Comparison of ENCODE assay signal across 8 cellular contexts in genomic region chr12:48995061-48995879, GRCh38. TPM values are rescaled to one million over a fixed set of nuclear protein-coding genes. Genes with fewer than 3 reads are reported as not detected.
DNase-seq lines count a peak whose midpoint lies in the region; ATAC-seq, FAIRE-seq and TF ChIP-seq lines count a peak whose summit lies in the region.

No MANE protein-coding gene starts in this region.

- peak; percentile 86 for TF ChIP-seq CTCF in HepG2 (CRISPR knock-in tag; IDR thresholded peaks at IDR 0.05)

- H3K4me1 Mint-ChIP-seq in dendritic cell treated with granulocyte-macrophage colony-stimulating factor and Interleukin-4, amounts not matched to agents 40 ng/mL and 50 ng/mL, for 4 days (ENCODE audit: low read depth), result peaks cover 45% of the 10 kb centered on the region
- peaks cover 47% of the 10 kb centered on the region for H3K4me1 Mint-ChIP-seq in stimulated activated naive CD8-positive, alpha-beta T cell treated with anti-CD3 and anti-CD28 coated beads, Interleukin-15, amount 100 ng/mL, for 72 hours

- no peaks in the 10 kb centered on the region; the same call in 1 of the 2 replicates for H4K20me1 ChIP-seq in HepG2 (ENCODE audit: insufficient read depth, low read length)

- H3K79me2 ChIP-seq in HepG2 (ENCODE audit: insufficient read depth, low read length), result no peaks in the 10 kb centered on the region

- TF ChIP-seq EP300 in HepG2 (IDR thresholded peaks at IDR 0.05; ENCODE audit: low read depth in 2 of 2, low read length in 2 of 2), result no peak
- no peak for TF ChIP-seq EP300 in HepG2 (CRISPR knock-in tag; IDR thresholded peaks at IDR 0.05; ENCODE audit: borderline replicate concordance)

- peak overlapping the region; percentile 72 for H3K4me3 Mint-ChIP-seq in dendritic cell treated with granulocyte-macrophage colony-stimulating factor and Interleukin-4, amounts not matched to agents 40 ng/mL and 50 ng/mL, for 4 days
- peak overlapping the region; percentile 26 to 51 for H3K4me3 Mint-ChIP-seq in stimulated activated naive CD8-positive, alpha-beta T cell treated with anti-CD3 and anti-CD28 coated beads, Interleukin-15, amount 100 ng/mL, for 72 hours

- FAIRE-seq in HepG2 (lab: Jason Lieb, UNC), result peak; percentile 63

- H3K4me1 ChIP-seq in HepG2 (ENCODE audit: insufficient read depth, low read length), result peaks cover 60% of the 10 kb centered on the region

- peaks cover 10 to 52% of the 10 kb centered on the region in 2 experiments; a peak in 4 of 5 replicates for H3K27me3 ChIP-seq in HepG2 (ENCODE audit: control insufficient read depth in 1 of 2, insufficient read depth in 2 of 2, low read length in 2 of 2)

- peak overlapping the region; percentile 54 for H3K4me2 ChIP-seq in HepG2 (ENCODE audit: low read depth, low read length)

- peak overlapping the region in 1 of 3 experiments; percentile 37; a peak in 1 of 6 replicates for H3K4me3 ChIP-seq in HepG2 (replicated peaks in 1 of 3; ENCODE audit: insufficient read depth in 1 of 3, low read depth in 2 of 3, low read length in 3 of 3)

- H3K36me3 Mint-ChIP-seq in dendritic cell treated with granulocyte-macrophage colony-stimulating factor and Interleukin-4, amounts not matched to agents 40 ng/mL and 50 ng/mL, for 4 days (ENCODE audit: low read depth), result peaks cover 2% of the 10 kb centered on the region

- CTCF ChIA-PET in HepG2 (lab: Yijun Ruan, JAX; ENCODE audit: low intra/inter-chr PET ratio, low total read pairs), result interaction anchor here (0.6 to 3.7 kb wide), 6 partner anchors 15 to 61 kb away, joined by 3 to 15 read pairs (median 4); partner anchors contain the start of genes PRKAG1 and WNT1

- peak; percentile 69 for TF ChIP-seq RAD21 in HepG2 (CRISPR knock-in tag; IDR thresholded peaks at IDR 0.05)

- peaks cover 87% of the 10 kb centered on the region for H3K27me3 Mint-ChIP-seq in dendritic cell treated with granulocyte-macrophage colony-stimulating factor and Interleukin-4, amounts not matched to agents 40 ng/mL and 50 ng/mL, for 4 days
- H3K27me3 Mint-ChIP-seq in stimulated activated naive CD8-positive, alpha-beta T cell treated with anti-CD3 and anti-CD28 coated beads, Interleukin-15, amount 100 ng/mL, for 72 hours, result peaks cover 69% of the 10 kb centered on the region

- peak; percentile 96 for DNase-seq in AG20443 (ENCODE audit: low spot score)
- DNase-seq in NCI-H187 (lab: John Stamatoyannopoulos, UW), result peak; percentile 56 to 69
- DNase-seq in T1000 (lab: John Stamatoyannopoulos, UW), result peak; percentile 79
- peak; percentile 67 for DNase-seq in HepG2 (ENCODE audit: low spot score)
- DNase-seq in stimulated activated naive CD8-positive, alpha-beta T cell treated with anti-CD3 and anti-CD28 coated beads, Interleukin-15, amount 100 ng/mL, for 72 hours, result peak; percentile 42 to 43

- intact Hi-C loops in dendritic cell treated with granulocyte-macrophage colony-stimulating factor and Interleukin-4, amounts not matched to agents 40 ng/mL and 50 ng/mL, for 4 days (cut with micrococcal nuclease), result no loop called here
- intact Hi-C loops in HepG2 (cut with micrococcal nuclease; ENCODE audit: unreplicated experiment), result loop anchor here (5.0 kb wide), 1 partner anchor 572 kb away; the partner anchor contains the start of gene MCRS1

- no peak overlapping the region for H3K27ac ChIP-seq in HepG2 (ENCODE audit: extremely low read length, insufficient read depth, low read length)

- POLR2A ChIA-PET in HepG2 (lab: Yijun Ruan, JAX), result no interaction called here

- H3K9ac ChIP-seq in HepG2 (ENCODE audit: insufficient read depth, low read depth, low read length), result no peak overlapping the region

- ATAC-seq in GM18498 (IDR thresholded peaks at IDR 0.05; ENCODE audit: unreplicated experiment), result peak; percentile 43
- ATAC-seq in HepG2, result peak; percentile 69
- no peak for ATAC-seq in stimulated activated naive CD8-positive, alpha-beta T cell treated with anti-CD3 and anti-CD28 coated beads, Interleukin-15, amount 100 ng/mL, for 72 hours
- ATAC-seq in GM18520 (IDR thresholded peaks at IDR 0.05; ENCODE audit: unreplicated experiment), result no peak

- in situ Hi-C loops in HepG2 (cut with HindIII; ENCODE audit: extremely low pct_ligation_motif_present, low pct_unique_long_range_greater_than_20kb), result no loop called here

- no peaks in the 10 kb centered on the region for H3K36me3 ChIP-seq in HepG2 (replicated peaks in 1 of 2; ENCODE audit: control insufficient read depth in 1 of 2, insufficient read depth in 2 of 2, low read length in 2 of 2)

- no peak for TF ChIP-seq POLR2A in HepG2 (IDR thresholded peaks at IDR 0.05; ENCODE audit: insufficient read depth in 1 of 2, low read depth in 2 of 2, low read length in 2 of 2)

- no TSS peak for BruUV-seq in HepG2 (replicated peaks; lab: Mats Ljungman, UMichigan)

- no peaks in the 10 kb centered on the region for H3K9me3 ChIP-seq in HepG2 (ENCODE audit: low read length)

- no peaks in the 10 kb centered on the region for H3K9me3 Mint-ChIP-seq in dendritic cell treated with granulocyte-macrophage colony-stimulating factor and Interleukin-4, amounts not matched to agents 40 ng/mL and 50 ng/mL, for 4 days
- H3K9me3 Mint-ChIP-seq in stimulated activated naive CD8-positive, alpha-beta T cell treated with anti-CD3 and anti-CD28 coated beads, Interleukin-15, amount 100 ng/mL, for 72 hours, result no peaks in the 10 kb centered on the region

- no peak overlapping the region for H3K27ac Mint-ChIP-seq in dendritic cell treated with granulocyte-macrophage colony-stimulating factor and Interleukin-4, amounts not matched to agents 40 ng/mL and 50 ng/mL, for 4 days
- no peak overlapping the region for H3K27ac Mint-ChIP-seq in stimulated activated naive CD8-positive, alpha-beta T cell treated with anti-CD3 and anti-CD28 coated beads, Interleukin-15, amount 100 ng/mL, for 72 hours

- WGBS in HepG2 (ENCODE audit: low lambda C conversion rate), result 18% methylated on average over 26 of the region's 33 CpGs

- H2AFZ ChIP-seq in HepG2 (ENCODE audit: low read length), result no peak overlapping the region

RNA-seq across cellular contexts. Expression of gene DDN, which starts 3.9 kb away (rescaled TPM):
- 0.51 and 0.53 TPM in 2 replicates for total RNA-seq in HepG2 (2016; rRNA removed; fragmentation: Illumina TruSeq; extraction: Trizol)
- 0.20 TPM in 1 of 2 replicates, not detected in the other for total RNA-seq in HepG2 (2016; cell fraction: cytosol; rRNA removed; fragmentation: Illumina TruSeq; extraction: Trizol; ENCODE audit: low read depth)
- total RNA-seq in HepG2 (2016; cell fraction: insoluble cytoplasmic fraction; rRNA removed; fragmentation: Illumina TruSeq; extraction: Trizol), result 0.43 and 0.54 TPM in 2 replicates
- 0.46 and 0.52 TPM in 2 replicates for total RNA-seq in HepG2 (2016; cell fraction: membrane; rRNA removed; fragmentation: Illumina TruSeq; extraction: Trizol)
- total RNA-seq in HepG2 (2016; cell fraction: nucleus; rRNA removed; fragmentation: Illumina TruSeq; extraction: Trizol), result 0.34 and 0.62 TPM in 2 replicates
- polyA plus RNA-seq in HepG2 (2011; rRNA removed), result 0.24 and 0.33 TPM in 2 replicates
- 0.21 and 0.34 TPM in 2 replicates for polyA plus RNA-seq in HepG2 (2011; cell fraction: cytosol; rRNA removed)
- polyA plus RNA-seq in HepG2 (2011; cell fraction: nucleus; rRNA removed), result 0.47 and 0.83 TPM in 2 replicates
- 0.48 and 0.69 TPM in 2 replicates for polyA plus RNA-seq in HepG2 (2012)
- 0.20 and 0.28 TPM in 2 replicates for polyA plus RNA-seq in HepG2 (2016; cell fraction: cytosol; fragmentation: Illumina TruSeq; extraction: Trizol; ENCODE audit: low read depth)
- polyA plus RNA-seq in HepG2 (2016; cell fraction: insoluble cytoplasmic fraction; fragmentation: Illumina TruSeq; extraction: Trizol; ENCODE audit: low read depth), result 0.58 and 0.73 TPM in 2 replicates
- polyA plus RNA-seq in HepG2 (2016; cell fraction: membrane; fragmentation: Illumina TruSeq; extraction: Trizol; ENCODE audit: low read depth), result 0.48 and 0.58 TPM in 2 replicates
- 1.2 and 1.3 TPM in 2 replicates for polyA plus RNA-seq in HepG2 (2016; cell fraction: nucleus; fragmentation: Illumina TruSeq; extraction: Trizol; ENCODE audit: insufficient read depth, low read depth)
- 0.46 and 5.3 TPM in 2 replicates for polyA minus RNA-seq in HepG2 (2011; rRNA and poly(A)+ RNA removed; ENCODE audit: low replicate concordance)
- polyA minus RNA-seq in HepG2 (2011; cell fraction: cytosol; rRNA and poly(A)+ RNA removed), result 0.44 and 0.49 TPM in 2 replicates
- polyA minus RNA-seq in HepG2 (2011; cell fraction: nucleus; rRNA and poly(A)+ RNA removed), result 0.25 and 0.39 TPM in 2 replicates

RNA-seq across cellular contexts. Expression of gene WNT1, which starts 17.1 kb away (rescaled TPM):
- total RNA-seq in HepG2 (2016; rRNA removed; fragmentation: Illumina TruSeq; extraction: Trizol), result not detected in 2 replicates
- not detected in 2 replicates for total RNA-seq in HepG2 (2016; cell fraction: cytosol; rRNA removed; fragmentation: Illumina TruSeq; extraction: Trizol; ENCODE audit: low read depth)
- not detected in 2 replicates for total RNA-seq in HepG2 (2016; cell fraction: insoluble cytoplasmic fraction; rRNA removed; fragmentation: Illumina TruSeq; extraction: Trizol)
- total RNA-seq in HepG2 (2016; cell fraction: membrane; rRNA removed; fragmentation: Illumina TruSeq; extraction: Trizol), result not detected in 2 replicates
- not detected in 2 replicates for total RNA-seq in HepG2 (2016; cell fraction: nucleus; rRNA removed; fragmentation: Illumina TruSeq; extraction: Trizol)
- not detected in 2 replicates for polyA plus RNA-seq in HepG2 (2011; rRNA removed)
- polyA plus RNA-seq in HepG2 (2011; cell fraction: cytosol; rRNA removed), result not detected in 2 replicates
- not detected in 2 replicates for polyA plus RNA-seq in HepG2 (2011; cell fraction: nucleus; rRNA removed)
- not detected in 2 replicates for polyA plus RNA-seq in HepG2 (2012)
- polyA plus RNA-seq in HepG2 (2016; cell fraction: cytosol; fragmentation: Illumina TruSeq; extraction: Trizol; ENCODE audit: low read depth), result not detected in 2 replicates
- polyA plus RNA-seq in HepG2 (2016; cell fraction: insoluble cytoplasmic fraction; fragmentation: Illumina TruSeq; extraction: Trizol; ENCODE audit: low read depth), result not detected in 2 replicates
- polyA plus RNA-seq in HepG2 (2016; cell fraction: membrane; fragmentation: Illumina TruSeq; extraction: Trizol; ENCODE audit: low read depth), result not detected in 2 replicates
- polyA plus RNA-seq in HepG2 (2016; cell fraction: nucleus; fragmentation: Illumina TruSeq; extraction: Trizol; ENCODE audit: insufficient read depth, low read depth), result not detected in 2 replicates
- polyA minus RNA-seq in HepG2 (2011; rRNA and poly(A)+ RNA removed; ENCODE audit: low replicate concordance), result not detected in 2 replicates
- not detected in 2 replicates for polyA minus RNA-seq in HepG2 (2011; cell fraction: cytosol; rRNA and poly(A)+ RNA removed)
- polyA minus RNA-seq in HepG2 (2011; cell fraction: nucleus; rRNA and poly(A)+ RNA removed), result not detected in 2 replicates

RNA-seq across cellular contexts. Expression of gene PRKAG1, which starts 23.3 kb away (rescaled TPM):
- 32.8 and 37.6 TPM in 2 replicates for total RNA-seq in HepG2 (2016; rRNA removed; fragmentation: Illumina TruSeq; extraction: Trizol)
- total RNA-seq in HepG2 (2016; cell fraction: cytosol; rRNA removed; fragmentation: Illumina TruSeq; extraction: Trizol; ENCODE audit: low read depth), result 9.1 and 11.2 TPM in 2 replicates
- 30.6 and 39.9 TPM in 2 replicates for total RNA-seq in HepG2 (2016; cell fraction: insoluble cytoplasmic fraction; rRNA removed; fragmentation: Illumina TruSeq; extraction: Trizol)
- 19.3 and 21.1 TPM in 2 replicates for total RNA-seq in HepG2 (2016; cell fraction: membrane; rRNA removed; fragmentation: Illumina TruSeq; extraction: Trizol)
- total RNA-seq in HepG2 (2016; cell fraction: nucleus; rRNA removed; fragmentation: Illumina TruSeq; extraction: Trizol), result 16.7 and 19.6 TPM in 2 replicates
- 21.2 and 26.1 TPM in 2 replicates for polyA plus RNA-seq in HepG2 (2011; rRNA removed)
- 18.5 and 26.3 TPM in 2 replicates for polyA plus RNA-seq in HepG2 (2011; cell fraction: cytosol; rRNA removed)
- polyA plus RNA-seq in HepG2 (2011; cell fraction: nucleus; rRNA removed), result 8.8 and 11.6 TPM in 2 replicates
- polyA plus RNA-seq in HepG2 (2012), result 20.2 and 21.7 TPM in 2 replicates
- polyA plus RNA-seq in HepG2 (2016; cell fraction: cytosol; fragmentation: Illumina TruSeq; extraction: Trizol; ENCODE audit: low read depth), result 7.6 and 8.8 TPM in 2 replicates
- polyA plus RNA-seq in HepG2 (2016; cell fraction: insoluble cytoplasmic fraction; fragmentation: Illumina TruSeq; extraction: Trizol; ENCODE audit: low read depth), result 38.7 and 40.2 TPM in 2 replicates
- 14.5 and 16.2 TPM in 2 replicates for polyA plus RNA-seq in HepG2 (2016; cell fraction: membrane; fragmentation: Illumina TruSeq; extraction: Trizol; ENCODE audit: low read depth)
- polyA plus RNA-seq in HepG2 (2016; cell fraction: nucleus; fragmentation: Illumina TruSeq; extraction: Trizol; ENCODE audit: insufficient read depth, low read depth), result 24.6 and 24.9 TPM in 2 replicates
- 11.5 and 73.4 TPM in 2 replicates for polyA minus RNA-seq in HepG2 (2011; rRNA and poly(A)+ RNA removed; ENCODE audit: low replicate concordance)
- 7.8 and 9.5 TPM in 2 replicates for polyA minus RNA-seq in HepG2 (2011; cell fraction: cytosol; rRNA and poly(A)+ RNA removed)
- polyA minus RNA-seq in HepG2 (2011; cell fraction: nucleus; rRNA and poly(A)+ RNA removed), result 11.6 TPM in 2 replicates

RNA-seq across cellular contexts. Expression of gene WNT10B, which starts 23.7 kb away (rescaled TPM):
- 0.09 TPM in 1 of 2 replicates, not detected in the other for total RNA-seq in HepG2 (2016; rRNA removed; fragmentation: Illumina TruSeq; extraction: Trizol)
- not detected in 2 replicates for total RNA-seq in HepG2 (2016; cell fraction: cytosol; rRNA removed; fragmentation: Illumina TruSeq; extraction: Trizol; ENCODE audit: low read depth)
- total RNA-seq in HepG2 (2016; cell fraction: insoluble cytoplasmic fraction; rRNA removed; fragmentation: Illumina TruSeq; extraction: Trizol), result not detected in 2 replicates
- total RNA-seq in HepG2 (2016; cell fraction: membrane; rRNA removed; fragmentation: Illumina TruSeq; extraction: Trizol), result 0.14 TPM in 1 of 2 replicates, not detected in the other
- total RNA-seq in HepG2 (2016; cell fraction: nucleus; rRNA removed; fragmentation: Illumina TruSeq; extraction: Trizol), result not detected in 2 replicates
- 0.05 and 0.12 TPM in 2 replicates for polyA plus RNA-seq in HepG2 (2011; rRNA removed)
- 0.04 and 0.08 TPM in 2 replicates for polyA plus RNA-seq in HepG2 (2011; cell fraction: cytosol; rRNA removed)
- 0.48 and 0.64 TPM in 2 replicates for polyA plus RNA-seq in HepG2 (2011; cell fraction: nucleus; rRNA removed)
- polyA plus RNA-seq in HepG2 (2012), result not detected in 2 replicates
- not detected in 2 replicates for polyA plus RNA-seq in HepG2 (2016; cell fraction: cytosol; fragmentation: Illumina TruSeq; extraction: Trizol; ENCODE audit: low read depth)
- polyA plus RNA-seq in HepG2 (2016; cell fraction: insoluble cytoplasmic fraction; fragmentation: Illumina TruSeq; extraction: Trizol; ENCODE audit: low read depth), result not detected in 2 replicates
- polyA plus RNA-seq in HepG2 (2016; cell fraction: membrane; fragmentation: Illumina TruSeq; extraction: Trizol; ENCODE audit: low read depth), result not detected in 2 replicates
- 0.21 and 0.33 TPM in 2 replicates for polyA plus RNA-seq in HepG2 (2016; cell fraction: nucleus; fragmentation: Illumina TruSeq; extraction: Trizol; ENCODE audit: insufficient read depth, low read depth)
- 0.18 and 1.6 TPM in 2 replicates for polyA minus RNA-seq in HepG2 (2011; rRNA and poly(A)+ RNA removed; ENCODE audit: low replicate concordance)
- polyA minus RNA-seq in HepG2 (2011; cell fraction: cytosol; rRNA and poly(A)+ RNA removed), result 1.8 TPM in 1 of 2 replicates, not detected in the other
- not detected in 2 replicates for polyA minus RNA-seq in HepG2 (2011; cell fraction: nucleus; rRNA and poly(A)+ RNA removed)

RNA-seq across cellular contexts. Expression of gene ARF3, which starts 38.0 kb away (rescaled TPM):
- total RNA-seq in HepG2 (2016; rRNA removed; fragmentation: Illumina TruSeq; extraction: Trizol), result 48.4 and 53.8 TPM in 2 replicates
- 12.0 and 15.8 TPM in 2 replicates for total RNA-seq in HepG2 (2016; cell fraction: cytosol; rRNA removed; fragmentation: Illumina TruSeq; extraction: Trizol; ENCODE audit: low read depth)
- total RNA-seq in HepG2 (2016; cell fraction: insoluble cytoplasmic fraction; rRNA removed; fragmentation: Illumina TruSeq; extraction: Trizol), result 43.0 and 57.4 TPM in 2 replicates
- total RNA-seq in HepG2 (2016; cell fraction: membrane; rRNA removed; fragmentation: Illumina TruSeq; extraction: Trizol), result 15.7 and 16.6 TPM in 2 replicates
- total RNA-seq in HepG2 (2016; cell fraction: nucleus; rRNA removed; fragmentation: Illumina TruSeq; extraction: Trizol), result 20.9 and 24.1 TPM in 2 replicates
- polyA plus RNA-seq in HepG2 (2011; rRNA removed), result 57.9 and 60.0 TPM in 2 replicates
- 60.3 and 60.4 TPM in 2 replicates for polyA plus RNA-seq in HepG2 (2011; cell fraction: cytosol; rRNA removed)
- polyA plus RNA-seq in HepG2 (2011; cell fraction: nucleus; rRNA removed), result 32.8 and 38.8 TPM in 2 replicates
- polyA plus RNA-seq in HepG2 (2012), result 39.0 and 41.4 TPM in 2 replicates
- polyA plus RNA-seq in HepG2 (2016; cell fraction: cytosol; fragmentation: Illumina TruSeq; extraction: Trizol; ENCODE audit: low read depth), result 11.9 and 13.5 TPM in 2 replicates
- polyA plus RNA-seq in HepG2 (2016; cell fraction: insoluble cytoplasmic fraction; fragmentation: Illumina TruSeq; extraction: Trizol; ENCODE audit: low read depth), result 76.4 and 85.2 TPM in 2 replicates
- 13.7 and 16.3 TPM in 2 replicates for polyA plus RNA-seq in HepG2 (2016; cell fraction: membrane; fragmentation: Illumina TruSeq; extraction: Trizol; ENCODE audit: low read depth)
- 47.8 and 51.2 TPM in 2 replicates for polyA plus RNA-seq in HepG2 (2016; cell fraction: nucleus; fragmentation: Illumina TruSeq; extraction: Trizol; ENCODE audit: insufficient read depth, low read depth)
- polyA minus RNA-seq in HepG2 (2011; rRNA and poly(A)+ RNA removed; ENCODE audit: low replicate concordance), result 62.5 and 183 TPM in 2 replicates
- polyA minus RNA-seq in HepG2 (2011; cell fraction: cytosol; rRNA and poly(A)+ RNA removed), result 19.9 and 22.8 TPM in 2 replicates
- 27.7 and 29.2 TPM in 2 replicates for polyA minus RNA-seq in HepG2 (2011; cell fraction: nucleus; rRNA and poly(A)+ RNA removed)

Comparison
In these comparisons a context has a peak if more than half of its experiments do, and no peak if none do; other contexts are left out.
1. DNase-seq: peak in every context shown above with its lines; median percentile 96 in AG20443; 79 in T1000; 67 in HepG2; 62 in NCI-H187; 42 in stimulated activated naive CD8-positive, alpha-beta T cell treated with anti-CD3 and anti-CD28 coated beads, Interleukin-15, amount 100 ng/mL, for 72 hours.
2. ATAC-seq: peak in GM18498 (single experiment) and HepG2 (single experiment); none in stimulated activated naive CD8-positive, alpha-beta T cell treated with anti-CD3 and anti-CD28 coated beads, Interleukin-15, amount 100 ng/mL, for 72 hours (single experiment) and GM18520 (single experiment).